13 cellular contexts compared by ENCODE assay signal in genomic region chr12:25087596-25087995, GRCh38.
"Had no signal": no experiment of that assay in that cellular context is flagged by ENCODE, and none has a peak within 500 bp of the region (broad histone marks: within the 10 kb centered on the region; RNA-seq: fewer than 3 reads in every experiment).

No MANE protein-coding gene starts in this region.

- H3K4me3 ChIP-seq: coronary artery, neural progenitor cell, ovary had no signal

- H3K9me3 Mint-ChIP-seq: central memory CD8-positive, alpha-beta T cell; neural progenitor cell had no signal

- H3K4me1 ChIP-seq: neural progenitor cell had no signal

- H3K27me3 Mint-ChIP-seq: activated naive CD8-positive, alpha-beta T cell treated with anti-CD3 and anti-CD28 coated beads, Interleukin-2, amount 10 ng/mL, durations not matched to agents 7 days and 5 days; central memory CD8-positive, alpha-beta T cell had no signal

- DNase-seq: activated CD4-positive, alpha-beta T cell treated with anti-CD3 and anti-CD28 coated beads, Interleukin-2, amount 50 U/mL, for 1 hour; activated naive CD8-positive, alpha-beta T cell treated with anti-CD3 and anti-CD28 coated beads, Interleukin-2, amount 10 ng/mL, durations not matched to agents 7 days and 5 days; anterior cingulate cortex; brain microvascular endothelial cell; effector memory CD4-positive, alpha-beta T cell; head of caudate nucleus; ovary; T-helper 2 cell had no signal

- H3K27ac ChIP-seq: brain microvascular endothelial cell, coronary artery, epithelial cell of prostate, neural progenitor cell, ovary had no signal

- H3K27ac Mint-ChIP-seq: activated naive CD8-positive, alpha-beta T cell treated with anti-CD3 and anti-CD28 coated beads, Interleukin-2, amount 10 ng/mL, durations not matched to agents 7 days and 5 days; neural progenitor cell had no signal

- H2AFZ ChIP-seq: neural progenitor cell had no signal

- H3K36me3 ChIP-seq: brain microvascular endothelial cell, neural progenitor cell, ovary had no signal

- H3K36me3 Mint-ChIP-seq: neural progenitor cell had no signal

- H3K9me3 ChIP-seq: ovary had no signal

- H3K27me3 ChIP-seq: brain microvascular endothelial cell, neural progenitor cell, ovary had no signal

- H3K9ac ChIP-seq: neural progenitor cell had no signal

- ATAC-seq: sciatic nerve had no signal

- H3K4me2 ChIP-seq: neural progenitor cell had no signal

- H3K4me3 Mint-ChIP-seq: activated naive CD8-positive, alpha-beta T cell treated with anti-CD3 and anti-CD28 coated beads, Interleukin-2, amount 10 ng/mL, durations not matched to agents 7 days and 5 days; central memory CD8-positive, alpha-beta T cell; neural progenitor cell had no signal

- H3K4me1 Mint-ChIP-seq: neural progenitor cell had no signal
